Comparison of ENCODE assay signal across 4 cellular contexts in genomic region chr17:62380253-62380652, GRCh38. TPM values are rescaled to one million over a fixed set of nuclear protein-coding genes. Genes with fewer than 3 reads are reported as not detected.
"Had no signal": no experiment of that assay in that cellular context is flagged by ENCODE, and none has a peak within 500 bp of the region (broad histone marks: within the 10 kb centered on the region; RNA-seq: fewer than 3 reads in every experiment).

TSS of gene EFCAB3 (plus strand) at chr17:62380553. CDS start at chr17:62382980, 2,427 bp downstream.

- H3K4me3 ChIP-seq: GM12878 had no signal

- DNase-seq: GDM1, GF-D8 had no signal

- ATAC-seq: GM12878 had no signal

RNA-seq across cellular contexts. Expression of gene EFCAB3, which starts in this region (rescaled TPM):
- total RNA-seq: G401, GM12878 had no signal
- polyA plus RNA-seq: GM12878 had no signal
